ENCODE assay signal across 26 cellular contexts in the genomic region with DNA sequence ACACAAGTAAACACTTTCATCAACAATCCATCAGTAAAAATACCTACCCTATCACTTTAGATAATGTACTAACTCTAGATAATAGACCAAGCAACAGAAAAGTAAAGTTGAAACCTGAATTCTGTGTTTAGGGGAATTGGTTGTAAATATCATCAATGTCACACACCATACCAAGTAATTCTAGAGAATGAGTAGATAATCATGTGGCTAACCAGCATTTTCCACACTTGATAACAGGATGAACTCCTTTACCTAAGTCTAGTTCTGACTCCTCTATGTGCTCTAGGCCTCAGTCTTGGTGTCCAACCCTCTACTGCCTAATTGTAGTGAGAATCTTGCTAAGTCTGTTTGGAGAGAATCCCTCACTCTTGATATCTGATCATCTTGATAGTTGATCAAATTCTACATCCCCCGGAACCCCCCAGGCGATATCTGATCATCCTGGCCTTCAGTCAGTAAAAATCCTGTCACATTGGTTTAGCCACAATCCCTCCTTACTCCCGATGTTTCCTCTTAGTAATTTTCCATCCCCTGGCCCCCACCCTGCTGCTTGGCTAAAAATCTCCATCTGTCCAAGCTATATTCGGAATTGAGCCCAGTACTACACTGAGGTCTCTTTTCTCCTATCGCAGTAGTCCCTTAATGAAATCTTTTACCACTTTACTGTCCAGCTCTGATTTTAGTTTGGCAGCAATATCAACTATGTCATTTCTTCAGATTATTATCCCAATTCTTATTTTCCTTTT. TPM values are rescaled to one million over a fixed set of nuclear protein-coding genes. Genes with fewer than 3 reads are reported as not detected.
"Had no signal": no experiment of that assay in that cellular context is flagged by ENCODE, and none has a peak within 500 bp of the region (broad histone marks: within the 10 kb centered on the region; RNA-seq: fewer than 3 reads in every experiment).

No MANE protein-coding gene starts in this region.

- DNase-seq: activated CD4-positive, alpha-beta T cell treated with anti-CD3 and anti-CD28 coated beads, Interleukin-2, amount 50 U/mL, for 1 hour; activated CD4-positive, CD25-positive, alpha-beta regulatory T cell treated with anti-CD3 and anti-CD28 coated beads, Interleukin-2, amount 50 U/mL, for 72 hours; activated CD8-positive, alpha-beta memory T cell treated with anti-CD3 and anti-CD28 coated beads, Interleukin-2, amount 50 U/mL, for 48 hours; body of pancreas; cortex of kidney; effector CD4-positive, alpha-beta T cell; gastrocnemius medialis; heart left ventricle; left ventricle myocardium inferior; psoas muscle; right cardiac atrium; stimulated activated CD4-positive, alpha-beta T cell treated with anti-CD3 and anti-CD28 coated beads, Interleukin-4, amount 100 ng/mL, for 1 hour; T1000; uterus had no signal

- H3K36me3 Mint-ChIP-seq: activated naive CD8-positive, alpha-beta T cell; neural progenitor cell; stimulated activated memory B cell treated with anti-CD40 and anti-IgM and Interleukin-4, amounts not matched to agents 10 μg/mL and 1 μg/mL and 100 μg/mL, for 72 hours had no signal

- H3K4me1 Mint-ChIP-seq: neural progenitor cell; stimulated activated memory B cell treated with anti-CD40 and anti-IgM and Interleukin-4, amounts not matched to agents 10 μg/mL and 1 μg/mL and 100 μg/mL, for 72 hours had no signal

- H3K27me3 ChIP-seq: body of pancreas, gastrocnemius medialis, heart left ventricle, neural progenitor cell, tibial nerve, uterus had no signal

- H3K4me3 Mint-ChIP-seq: activated naive CD8-positive, alpha-beta T cell; neural progenitor cell; stimulated activated memory B cell treated with anti-CD40 and anti-IgM and Interleukin-4, amounts not matched to agents 10 μg/mL and 1 μg/mL and 100 μg/mL, for 72 hours had no signal

- H3K27ac ChIP-seq: body of pancreas, gastrocnemius medialis, heart left ventricle, left ventricle myocardium inferior, neural progenitor cell, psoas muscle, tibial nerve, uterus had no signal

- ATAC-seq: body of pancreas; gastrocnemius medialis; heart left ventricle; psoas muscle; right cardiac atrium; SK-N-SH treated with all-trans-retinoic acid at 6 μM for 48 hours; stimulated activated memory B cell treated with anti-CD40 and anti-IgM and Interleukin-4, amounts not matched to agents 10 μg/mL and 1 μg/mL and 100 μg/mL, for 72 hours had no signal

- H3K4me3 ChIP-seq: body of pancreas, gastrocnemius medialis, heart left ventricle, left ventricle myocardium inferior, neural progenitor cell, psoas muscle, tibial nerve, uterus had no signal

- H2AFZ ChIP-seq: neural progenitor cell had no signal

- H3K4me1 ChIP-seq: body of pancreas, gastrocnemius medialis, heart left ventricle, left ventricle myocardium inferior, neural progenitor cell, psoas muscle, uterus had no signal

- H3K27ac Mint-ChIP-seq: activated naive CD8-positive, alpha-beta T cell; neural progenitor cell; stimulated activated memory B cell treated with anti-CD40 and anti-IgM and Interleukin-4, amounts not matched to agents 10 μg/mL and 1 μg/mL and 100 μg/mL, for 72 hours had no signal

- H3K36me3 ChIP-seq: gastrocnemius medialis, heart left ventricle, left ventricle myocardium inferior, neural progenitor cell, tibial nerve, uterus had no signal

- H3K4me2 ChIP-seq: neural progenitor cell had no signal

- H3K9me3 ChIP-seq: body of pancreas, gastrocnemius medialis, heart left ventricle, left ventricle myocardium inferior, psoas muscle, tibial nerve, uterus had no signal

- H3K9ac ChIP-seq: neural progenitor cell had no signal

- H3K9me3 Mint-ChIP-seq: neural progenitor cell; stimulated activated memory B cell treated with anti-CD40 and anti-IgM and Interleukin-4, amounts not matched to agents 10 μg/mL and 1 μg/mL and 100 μg/mL, for 72 hours had no signal

RNA-seq across cellular contexts. Expression of gene SLCO1A2, which starts 3.4 kb away (rescaled TPM):
- total RNA-seq: body of pancreas; cardiac septum; gastrocnemius medialis; heart left ventricle; kidney epithelial cell; left ventricle myocardium inferior; osteoblast; psoas muscle; right cardiac atrium; skeletal muscle tissue; T-helper 1 cell treated with Interleukin-12 subunit alpha and Interleukin-12 subunit beta and Interleukin-4 antibody, amounts not matched to agents 30 ng/mL and 1 ng/mL, for 36 hours; uterus had no signal
- polyA plus RNA-seq: esophagus, heart left ventricle, right cardiac atrium had no signal

RNA-seq across cellular contexts. Expression of gene IAPP, which starts 34.6 kb away (rescaled TPM):
- total RNA-seq: cardiac septum; gastrocnemius medialis; heart left ventricle; kidney epithelial cell; left ventricle myocardium inferior; mononuclear cell; osteoblast; psoas muscle; right cardiac atrium; skeletal muscle tissue; T-helper 1 cell treated with Interleukin-12 subunit alpha and Interleukin-12 subunit beta and Interleukin-4 antibody, amounts not matched to agents 30 ng/mL and 1 ng/mL, for 36 hours; tibial nerve; uterus had no signal
- polyA plus RNA-seq: heart left ventricle, right cardiac atrium had no signal
